In the genomic region with DNA sequence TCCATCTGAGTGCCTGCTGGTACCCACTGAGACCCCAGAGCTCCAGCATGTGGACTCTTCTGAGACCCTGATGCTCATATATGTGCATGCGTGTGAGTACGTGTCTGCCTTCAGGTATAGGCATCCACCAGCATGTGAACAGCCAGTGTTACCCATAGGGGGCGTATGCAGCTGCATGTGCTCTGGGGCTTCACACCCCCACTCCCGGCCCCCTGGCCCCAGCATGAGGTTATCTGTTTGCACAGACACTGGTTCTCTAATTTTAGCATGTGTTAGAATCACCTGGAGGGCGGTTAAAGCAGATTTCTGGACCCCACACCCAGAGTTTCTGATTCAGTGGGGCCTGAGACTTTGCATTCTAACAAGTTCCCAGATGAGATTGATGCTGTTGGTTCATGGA, we compare ENCODE assay signal across 9 cellular contexts. TPM values are rescaled to one million over a fixed set of nuclear protein-coding genes. Genes with fewer than 3 reads are reported as not detected.
DNase-seq lines count a peak whose midpoint lies in the region; ATAC-seq and TF ChIP-seq lines count a peak whose summit lies in the region.
"Had no signal": no experiment of that assay in that cellular context is flagged by ENCODE, and none has a peak within 500 bp of the region (broad histone marks: within the 10 kb centered on the region; RNA-seq: fewer than 3 reads in every experiment).

No MANE protein-coding gene starts in this region.

- in situ Hi-C loops in G401 (cut with HindIII; ENCODE audit: low sequenced_read_pairs), result no loop called here

- ATAC-seq in activated naive CD8-positive, alpha-beta T cell treated with anti-CD3 and anti-CD28 coated beads, Interleukin-2, amount 50 U/mL, for 24 hours, result peak; percentile 62
- ATAC-seq in GM21360 (IDR thresholded peaks at IDR 0.05; ENCODE audit: unreplicated experiment) (no peak), GM21423 (IDR thresholded peaks at IDR 0.05; ENCODE audit: unreplicated experiment) (no peak)

- no peak overlapping the region for H3K4me3 Mint-ChIP-seq in activated naive CD8-positive, alpha-beta T cell treated with anti-CD3 and anti-CD28 coated beads, Interleukin-2, amount 50 U/mL, for 24 hours
- no peak overlapping the region for H3K4me3 Mint-ChIP-seq in nephron
- H3K4me3 Mint-ChIP-seq: IgD-negative memory B cell had no signal

- H3K4me1 Mint-ChIP-seq in activated naive CD8-positive, alpha-beta T cell treated with anti-CD3 and anti-CD28 coated beads, Interleukin-2, amount 50 U/mL, for 24 hours, result peaks cover 7% of the 10 kb centered on the region
- H3K4me1 Mint-ChIP-seq in nephron, result peaks cover 67% of the 10 kb centered on the region

- H3K27ac Mint-ChIP-seq in activated naive CD8-positive, alpha-beta T cell treated with anti-CD3 and anti-CD28 coated beads, Interleukin-2, amount 50 U/mL, for 24 hours, result no peak overlapping the region
- peak overlapping the region; percentile 53 to 94 (median 92) for H3K27ac Mint-ChIP-seq in nephron
- H3K27ac Mint-ChIP-seq: IgD-negative memory B cell had no signal

- H3K27me3 Mint-ChIP-seq in activated naive CD8-positive, alpha-beta T cell treated with anti-CD3 and anti-CD28 coated beads, Interleukin-2, amount 50 U/mL, for 24 hours, result no peaks in the 10 kb centered on the region
- no peaks in the 10 kb centered on the region for H3K27me3 Mint-ChIP-seq in nephron (ENCODE audit: low read depth)

- H3K36me3 Mint-ChIP-seq in activated naive CD8-positive, alpha-beta T cell treated with anti-CD3 and anti-CD28 coated beads, Interleukin-2, amount 50 U/mL, for 24 hours (ENCODE audit: low read depth), result no peaks in the 10 kb centered on the region
- H3K36me3 Mint-ChIP-seq in nephron (ENCODE audit: low read depth), result no peaks in the 10 kb centered on the region
- H3K36me3 Mint-ChIP-seq: IgD-negative memory B cell had no signal

- no peaks in the 10 kb centered on the region for H3K9me3 Mint-ChIP-seq in activated naive CD8-positive, alpha-beta T cell treated with anti-CD3 and anti-CD28 coated beads, Interleukin-2, amount 50 U/mL, for 24 hours
- H3K9me3 Mint-ChIP-seq in nephron, result no peaks in the 10 kb centered on the region
- H3K9me3 Mint-ChIP-seq: IgD-negative memory B cell had no signal

- DNase-seq in GM10266 (ENCODE audit: extremely low spot score) (peak; percentile 72), NCI-H146 treated with DMSO at 0.1 percent for 48 hours (lab: John Stamatoyannopoulos, UW; ENCODE audit: unreplicated experiment) (peak; percentile 5), G401 (ENCODE audit: low spot score) (no peak), HPDE6-E6E7 (ENCODE audit: extremely low spot score) (no peak)
- DNase-seq in activated naive CD8-positive, alpha-beta T cell treated with anti-CD3 and anti-CD28 coated beads, Interleukin-2, amount 50 U/mL, for 24 hours, result peak; percentile 46

- TF ChIP-seq CTCF in GM10266 (IDR thresholded peaks at IDR 0.05; ENCODE audit: control insufficient read depth, insufficient read depth, low read depth, missing control alignments), result peak; percentile 62
- peak in 1 of 3 experiments; percentile 13 for TF ChIP-seq CTCF in nephron (IDR thresholded peaks at IDR 0.05; ENCODE audit: unreplicated experiment in 3 of 3)

RNA-seq across cellular contexts. Expression of gene CILP, which starts 0.8 kb away (rescaled TPM):
- not detected in 2 replicates for total RNA-seq in G401 (2014; rRNA removed; shearing (Covaris generic))

RNA-seq across cellular contexts. Expression of gene CLPX, which starts 27.0 kb away (rescaled TPM):
- total RNA-seq in G401 (2014; rRNA removed; shearing (Covaris generic)), result 29.8 and 34.3 TPM in 2 replicates

Comparison
In these comparisons a context has a peak if more than half of its experiments do, and no peak if none do; other contexts are left out.
1. DNase-seq: peak in GM10266 (single experiment), NCI-H146 treated with DMSO at 0.1 percent for 48 hours (single experiment) and activated naive CD8-positive, alpha-beta T cell treated with anti-CD3 and anti-CD28 coated beads, Interleukin-2, amount 50 U/mL, for 24 hours (single experiment); none in G401 (single experiment) and HPDE6-E6E7 (single experiment).